In genomic region chr2:68971591-68972231, GRCh38 we compare ENCODE assay signal across 1 cellular context.
TF ChIP-seq lines count a peak whose summit lies in the region.

No MANE protein-coding gene starts in this region.

TF ChIP-seq in A549, 52 proteins besides CTCF, POLR2A, EP300 and RAD21 (continued from another document):
- TF ChIP-seq, protein P1, sequence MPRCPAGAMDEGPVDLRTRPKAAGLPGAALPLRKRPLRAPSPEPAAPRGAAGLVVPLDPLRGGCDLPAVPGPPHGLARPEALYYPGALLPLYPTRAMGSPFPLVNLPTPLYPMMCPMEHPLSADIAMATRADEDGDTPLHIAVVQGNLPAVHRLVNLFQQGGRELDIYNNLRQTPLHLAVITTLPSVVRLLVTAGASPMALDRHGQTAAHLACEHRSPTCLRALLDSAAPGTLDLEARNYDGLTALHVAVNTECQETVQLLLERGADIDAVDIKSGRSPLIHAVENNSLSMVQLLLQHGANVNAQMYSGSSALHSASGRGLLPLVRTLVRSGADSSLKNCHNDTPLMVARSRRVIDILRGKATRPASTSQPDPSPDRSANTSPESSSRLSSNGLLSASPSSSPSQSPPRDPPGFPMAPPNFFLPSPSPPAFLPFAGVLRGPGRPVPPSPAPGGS (IDR thresholded peaks at IDR 0.05) = peak; percentile 83; the same call in 2 of the 3 replicates
- TF ChIP-seq, protein P2, sequence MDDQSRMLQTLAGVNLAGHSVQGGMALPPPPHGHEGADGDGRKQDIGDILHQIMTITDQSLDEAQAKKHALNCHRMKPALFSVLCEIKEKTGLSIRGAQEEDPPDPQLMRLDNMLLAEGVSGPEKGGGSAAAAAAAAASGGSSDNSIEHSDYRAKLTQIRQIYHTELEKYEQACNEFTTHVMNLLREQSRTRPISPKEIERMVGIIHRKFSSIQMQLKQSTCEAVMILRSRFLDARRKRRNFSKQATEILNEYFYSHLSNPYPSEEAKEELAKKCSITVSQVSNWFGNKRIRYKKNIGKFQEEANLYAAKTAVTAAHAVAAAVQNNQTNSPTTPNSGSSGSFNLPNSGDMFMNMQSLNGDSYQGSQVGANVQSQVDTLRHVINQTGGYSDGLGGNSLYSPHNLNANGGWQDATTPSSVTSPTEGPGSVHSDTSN (IDR thresholded peaks at IDR 0.05) = peak; percentile 71
- TF ChIP-seq FOXS1 (CRISPR knock-in tag; IDR thresholded peaks at IDR 0.05) (peak; percentile 17; the same call in 1 of the 2 replicates), FOSB (CRISPR knock-in tag; IDR thresholded peaks at IDR 0.05) (no peak), GATA3 (IDR thresholded peaks at IDR 0.05; ENCODE audit: borderline replicate concordance) (peak; percentile 99), MAFK (IDR thresholded peaks at IDR 0.05; ENCODE audit: partially characterized antibody) (peak; percentile 16), BHLHE40 (IDR thresholded peaks at IDR 0.05; ENCODE audit: low read depth, low read length) (no peak), HOXB5 (CRISPR knock-in tag; IDR thresholded peaks at IDR 0.05) (peak; percentile 74), HOXB13 (CRISPR knock-in tag; IDR thresholded peaks at IDR 0.05; ENCODE audit: low read depth) (no peak; the same call in 1 of the 2 replicates), MAX (IDR thresholded peaks at IDR 0.05) (peak; percentile 93), JUN (IDR thresholded peaks at IDR 0.05) (peak; percentile 86 to 97), CEBPB (IDR thresholded peaks at IDR 0.05) (peak; percentile 40 to 90; a peak in 3 of 4 replicates), HOXA7 (CRISPR knock-in tag; IDR thresholded peaks at IDR 0.05) (peak; percentile 64; the same call in 1 of the 2 replicates)
- TF ChIP-seq, protein P3, sequence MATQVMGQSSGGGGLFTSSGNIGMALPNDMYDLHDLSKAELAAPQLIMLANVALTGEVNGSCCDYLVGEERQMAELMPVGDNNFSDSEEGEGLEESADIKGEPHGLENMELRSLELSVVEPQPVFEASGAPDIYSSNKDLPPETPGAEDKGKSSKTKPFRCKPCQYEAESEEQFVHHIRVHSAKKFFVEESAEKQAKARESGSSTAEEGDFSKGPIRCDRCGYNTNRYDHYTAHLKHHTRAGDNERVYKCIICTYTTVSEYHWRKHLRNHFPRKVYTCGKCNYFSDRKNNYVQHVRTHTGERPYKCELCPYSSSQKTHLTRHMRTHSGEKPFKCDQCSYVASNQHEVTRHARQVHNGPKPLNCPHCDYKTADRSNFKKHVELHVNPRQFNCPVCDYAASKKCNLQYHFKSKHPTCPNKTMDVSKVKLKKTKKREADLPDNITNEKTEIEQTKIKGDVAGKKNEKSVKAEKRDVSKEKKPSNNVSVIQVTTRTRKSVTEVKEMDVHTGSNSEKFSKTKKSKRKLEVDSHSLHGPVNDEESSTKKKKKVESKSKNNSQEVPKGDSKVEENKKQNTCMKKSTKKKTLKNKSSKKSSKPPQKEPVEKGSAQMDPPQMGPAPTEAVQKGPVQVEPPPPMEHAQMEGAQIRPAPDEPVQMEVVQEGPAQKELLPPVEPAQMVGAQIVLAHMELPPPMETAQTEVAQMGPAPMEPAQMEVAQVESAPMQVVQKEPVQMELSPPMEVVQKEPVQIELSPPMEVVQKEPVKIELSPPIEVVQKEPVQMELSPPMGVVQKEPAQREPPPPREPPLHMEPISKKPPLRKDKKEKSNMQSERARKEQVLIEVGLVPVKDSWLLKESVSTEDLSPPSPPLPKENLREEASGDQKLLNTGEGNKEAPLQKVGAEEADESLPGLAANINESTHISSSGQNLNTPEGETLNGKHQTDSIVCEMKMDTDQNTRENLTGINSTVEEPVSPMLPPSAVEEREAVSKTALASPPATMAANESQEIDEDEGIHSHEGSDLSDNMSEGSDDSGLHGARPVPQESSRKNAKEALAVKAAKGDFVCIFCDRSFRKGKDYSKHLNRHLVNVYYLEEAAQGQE (IDR thresholded peaks at IDR 0.05) = no peak
- TF ChIP-seq, protein P4, sequence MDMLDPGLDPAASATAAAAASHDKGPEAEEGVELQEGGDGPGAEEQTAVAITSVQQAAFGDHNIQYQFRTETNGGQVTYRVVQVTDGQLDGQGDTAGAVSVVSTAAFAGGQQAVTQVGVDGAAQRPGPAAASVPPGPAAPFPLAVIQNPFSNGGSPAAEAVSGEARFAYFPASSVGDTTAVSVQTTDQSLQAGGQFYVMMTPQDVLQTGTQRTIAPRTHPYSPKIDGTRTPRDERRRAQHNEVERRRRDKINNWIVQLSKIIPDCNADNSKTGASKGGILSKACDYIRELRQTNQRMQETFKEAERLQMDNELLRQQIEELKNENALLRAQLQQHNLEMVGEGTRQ (IDR thresholded peaks at IDR 0.05) = no peak
TF ChIP-seq in A549: peak in this region for 14.
